1 cellular context compared by ENCODE assay signal in genomic region chr1:23168462-23169218, GRCh38.
TF ChIP-seq lines count a peak whose summit lies in the region.

TSS of gene LUZP1 (minus strand) at chr1:23168856.

TF ChIP-seq in K562, 482 proteins besides CTCF, POLR2A, EP300 and RAD21 (continued from another document and continues in another):
- TF ChIP-seq ZNF512 (tag; IDR thresholded peaks at IDR 0.05) = no peak
- peak; percentile 72 for TF ChIP-seq ADNP (tag; IDR thresholded peaks at IDR 0.05)
- peak; percentile 87 for TF ChIP-seq CREB1 (IDR thresholded peaks at IDR 0.05)
- TF ChIP-seq CREB1 (CRISPR knock-in tag; IDR thresholded peaks at IDR 0.05) = peak; percentile 90
- TF ChIP-seq ARID1B (IDR thresholded peaks at IDR 0.05) = peak; percentile 20; the same call in 1 of the 2 replicates
- TF ChIP-seq BRD9 (IDR thresholded peaks at IDR 0.05; ENCODE audit: low read depth, partially characterized antibody) = no peak
- no peak for TF ChIP-seq ZNF699 (CRISPR knock-in tag; IDR thresholded peaks at IDR 0.05; ENCODE audit: insufficient replicate concordance)
- no peak for TF ChIP-seq RBM39 (optimal IDR thresholded peaks at IDR 0.05; ENCODE audit: low read depth, low read length)
- no peak; a peak in 2 of 4 replicates for TF ChIP-seq MNT (conservative IDR thresholded peaks at IDR 0.05)
- TF ChIP-seq MYC (IDR thresholded peaks at IDR 0.05; ENCODE audit: low read depth, low read length) = peak; percentile 63
- no peak for TF ChIP-seq MYC (CRISPR knock-in tag; IDR thresholded peaks at IDR 0.05; ENCODE audit: borderline replicate concordance, low read depth)
- TF ChIP-seq REST (CRISPR knock-in tag; IDR thresholded peaks at IDR 0.05; ENCODE audit: low read depth) = 0 out of 2 replicates have a peak, but pooled peaks have one; percentile 16
- TF ChIP-seq ZBTB12 (CRISPR knock-in tag; IDR thresholded peaks at IDR 0.05) = peak; percentile 78
- TF ChIP-seq SUPT5H (IDR thresholded peaks at IDR 0.05) = peak; percentile 84
- TF ChIP-seq ZNF740 (CRISPR knock-in tag; IDR thresholded peaks at IDR 0.05) = peak; percentile 78
- no peak for TF ChIP-seq ZNF740 (tag; IDR thresholded peaks at IDR 0.05)
- TF ChIP-seq ATF1 (CRISPR knock-in tag; IDR thresholded peaks at IDR 0.05) = peak; percentile 71; the same call in 1 of the 2 replicates
- TF ChIP-seq ATF1 (tag; IDR thresholded peaks at IDR 0.05) = peak; percentile 96
- no peak; the same call in 1 of the 2 replicates for TF ChIP-seq FOXP1 (CRISPR knock-in tag; IDR thresholded peaks at IDR 0.05)
- no peak for TF ChIP-seq ZNF212 (CRISPR knock-in tag; IDR thresholded peaks at IDR 0.05)
- TF ChIP-seq TAF7 (tag; IDR thresholded peaks at IDR 0.05) = peak; percentile 68; the same call in 1 of the 2 replicates
- no peak for TF ChIP-seq IRF1 (CRISPR knock-in tag; IDR thresholded peaks at IDR 0.05; ENCODE audit: borderline replicate concordance)
- TF ChIP-seq WHSC1 (IDR thresholded peaks at IDR 0.05; ENCODE audit: low read length) = no peak
- peak; percentile 41; the same call in 1 of the 2 replicates for TF ChIP-seq NFIC (IDR thresholded peaks at IDR 0.05)
- peak; percentile 86 for TF ChIP-seq RBFOX2 (IDR thresholded peaks at IDR 0.05; ENCODE audit: low read depth, low read length)
- TF ChIP-seq GABPA (tag; conservative IDR thresholded peaks at IDR 0.05; ENCODE audit: low read depth) = peak; percentile 26; the same call in 1 of the 2 replicates
- TF ChIP-seq ATF7 (IDR thresholded peaks at IDR 0.05) = peak; percentile 99
- peak; percentile 96 for TF ChIP-seq GTF2E2 (tag; IDR thresholded peaks at IDR 0.05)
- TF ChIP-seq ETV5 (CRISPR knock-in tag; IDR thresholded peaks at IDR 0.05; ENCODE audit: low read depth) = no peak
- no peak for TF ChIP-seq HNRNPL (IDR thresholded peaks at IDR 0.05; ENCODE audit: low read depth, low read length)
- peak in 2 of 3 experiments; percentile 65 to 67 for TF ChIP-seq YY1 (IDR thresholded peaks at IDR 0.05; ENCODE audit: borderline replicate concordance in 1 of 3, control insufficient read depth in 1 of 3, extremely low read depth in 1 of 3, insufficient read depth in 3 of 3, insufficient read length in 1 of 3, insufficient replicate concordance in 2 of 3, low read depth in 1 of 3, low read length in 2 of 3)
- TF ChIP-seq CTCFL (IDR thresholded peaks at IDR 0.05; ENCODE audit: borderline replicate concordance, insufficient read depth, low read depth, low read length, poor library complexity, severe bottlenecking) = peak; percentile 53
- no peak for TF ChIP-seq NFYB (IDR thresholded peaks at IDR 0.05; ENCODE audit: extremely low read depth, insufficient read length)
- TF ChIP-seq ZNF639 (CRISPR knock-in tag; conservative IDR thresholded peaks at IDR 0.05 in 1 of 2, IDR thresholded peaks at IDR 0.05 in 1 of 2) = peak in 1 of 2 experiments; percentile 64; a peak in 2 of 4 replicates
- peak; percentile 69 for TF ChIP-seq L3MBTL2 (IDR thresholded peaks at IDR 0.05)
- TF ChIP-seq MEIS2 (IDR thresholded peaks at IDR 0.05; ENCODE audit: partially characterized antibody) = peak; percentile 59
- TF ChIP-seq PKNOX1 (IDR thresholded peaks at IDR 0.05) = peak; percentile 91
- TF ChIP-seq ZNF384 (IDR thresholded peaks at IDR 0.05; ENCODE audit: low read depth, low read length) = peak; percentile 46
- TF ChIP-seq ATF2 (CRISPR knock-in tag; IDR thresholded peaks at IDR 0.05) = 0 out of 2 replicates have a peak, but pooled peaks have one; percentile 45
